Comparison of ENCODE assay signal across 8 cellular contexts in the genomic region with DNA sequence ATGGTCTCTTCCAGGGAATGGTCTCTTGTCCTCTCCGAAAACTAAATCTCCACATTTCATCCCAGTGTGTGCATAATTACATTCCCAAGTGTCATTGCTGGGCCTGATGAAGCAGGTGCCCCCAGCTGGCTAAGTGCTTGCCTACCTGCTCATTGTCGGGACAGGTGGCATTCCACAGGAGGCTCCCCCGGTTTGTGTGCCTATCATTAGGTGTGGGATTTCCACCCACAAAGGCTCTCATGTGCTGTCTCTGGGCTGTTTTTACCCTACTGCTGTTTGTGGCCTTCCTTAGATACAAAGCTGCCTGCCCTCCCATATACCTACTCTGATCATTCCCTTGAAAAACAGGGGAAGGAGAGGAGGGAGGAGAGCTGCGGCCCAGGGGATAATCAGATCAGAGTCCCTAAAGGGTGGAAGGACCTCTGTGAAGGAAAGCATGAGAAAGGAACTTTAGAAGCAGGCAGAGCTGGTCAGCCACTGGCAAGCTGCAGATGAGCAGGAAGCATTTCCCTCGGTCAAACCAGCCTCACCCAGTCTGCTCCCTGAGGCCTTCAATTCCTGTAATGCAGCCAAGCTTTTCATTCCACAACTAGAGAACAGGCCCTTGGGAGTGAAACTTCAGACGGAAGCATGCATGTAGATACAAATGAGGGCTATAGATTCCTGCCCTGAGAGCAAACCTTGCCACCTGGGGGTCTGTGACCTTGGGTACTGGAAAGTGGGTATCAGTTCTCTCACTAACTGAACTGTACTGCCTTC.
DNase-seq lines count a peak whose midpoint lies in the region; ATAC-seq and TF ChIP-seq lines count a peak whose summit lies in the region.

No MANE protein-coding gene starts in this region.

- no peaks in the 10 kb centered on the region for H3K9me3 Mint-ChIP-seq in WTC11

- POLR2A ChIA-PET in WTC11 (lab: Charles Lee) = interaction anchor here (0.9 kb wide), 1 partner anchor 24 kb away, joined by 4 read pairs; no protein-coding TSS in a partner anchor

- H3K4me1 Mint-ChIP-seq in WTC11 = peaks cover 42% of the 10 kb centered on the region

- ATAC-seq in WTC11 = no peak
- peak; percentile 80 to 85 for ATAC-seq in left cardiac atrium

- peak overlapping the region; percentile 71 for H3K27ac Mint-ChIP-seq in WTC11

- H3K4me3 ChIP-seq in coronary artery = no peak overlapping the region

- CTCF ChIA-PET in WTC11 (lab: Charles Lee) = interaction anchor here (0.6 to 2.1 kb wide), 3 partner anchors 34 to 354 kb away, joined by 3 to 8 read pairs (median 6); no protein-coding TSS in a partner anchor

- H3K27me3 Mint-ChIP-seq in WTC11 (ENCODE audit: low read depth) = peaks cover 11% of the 10 kb centered on the region

- no peak overlapping the region for H3K4me3 Mint-ChIP-seq in WTC11

- no peaks in the 10 kb centered on the region for H3K36me3 Mint-ChIP-seq in WTC11

- intact Hi-C loops in left cardiac atrium (cut with DNase I) = no loop called here

- DNase-seq in GM03348 (ENCODE audit: low spot score) = peak; percentile 84
- DNase-seq in WTC11 (ENCODE audit: low spot score) = no peak
- no peak for DNase-seq in left cardiac atrium
- DNase-seq in renal cortical epithelial cell (ENCODE audit: low read depth) = peak; percentile 94
- no peak for DNase-seq in coronary artery (ENCODE audit: low spot score)
- no peak for DNase-seq in NCI-H187 (lab: John Stamatoyannopoulos, UW)
- no peak for DNase-seq in NCI-H1436 (lab: John Stamatoyannopoulos, UW)
- DNase-seq in NCI-H1105 treated with DMSO at 0.1 percent for 48 hours (lab: John Stamatoyannopoulos, UW) = no peak

- no peak for TF ChIP-seq CTCF in WTC11 (IDR thresholded peaks at IDR 0.05)
- TF ChIP-seq CTCF in coronary artery (IDR thresholded peaks at IDR 0.05) = no peak

- peak overlapping the region in 1 of 2 donors; percentile 43 for H3K27ac ChIP-seq in coronary artery

TF ChIP-seq in WTC11, 78 proteins besides CTCF, POLR2A, EP300 and RAD21 (continues in another document):
- TF ChIP-seq, protein P1, sequence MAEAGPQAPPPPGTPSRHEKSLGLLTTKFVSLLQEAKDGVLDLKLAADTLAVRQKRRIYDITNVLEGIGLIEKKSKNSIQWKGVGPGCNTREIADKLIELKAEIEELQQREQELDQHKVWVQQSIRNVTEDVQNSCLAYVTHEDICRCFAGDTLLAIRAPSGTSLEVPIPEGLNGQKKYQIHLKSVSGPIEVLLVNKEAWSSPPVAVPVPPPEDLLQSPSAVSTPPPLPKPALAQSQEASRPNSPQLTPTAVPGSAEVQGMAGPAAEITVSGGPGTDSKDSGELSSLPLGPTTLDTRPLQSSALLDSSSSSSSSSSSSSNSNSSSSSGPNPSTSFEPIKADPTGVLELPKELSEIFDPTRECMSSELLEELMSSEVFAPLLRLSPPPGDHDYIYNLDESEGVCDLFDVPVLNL (CRISPR knock-in tag; IDR thresholded peaks at IDR 0.05; ENCODE audit: borderline replicate concordance, low read depth) = no peak
- TF ChIP-seq, protein P2, sequence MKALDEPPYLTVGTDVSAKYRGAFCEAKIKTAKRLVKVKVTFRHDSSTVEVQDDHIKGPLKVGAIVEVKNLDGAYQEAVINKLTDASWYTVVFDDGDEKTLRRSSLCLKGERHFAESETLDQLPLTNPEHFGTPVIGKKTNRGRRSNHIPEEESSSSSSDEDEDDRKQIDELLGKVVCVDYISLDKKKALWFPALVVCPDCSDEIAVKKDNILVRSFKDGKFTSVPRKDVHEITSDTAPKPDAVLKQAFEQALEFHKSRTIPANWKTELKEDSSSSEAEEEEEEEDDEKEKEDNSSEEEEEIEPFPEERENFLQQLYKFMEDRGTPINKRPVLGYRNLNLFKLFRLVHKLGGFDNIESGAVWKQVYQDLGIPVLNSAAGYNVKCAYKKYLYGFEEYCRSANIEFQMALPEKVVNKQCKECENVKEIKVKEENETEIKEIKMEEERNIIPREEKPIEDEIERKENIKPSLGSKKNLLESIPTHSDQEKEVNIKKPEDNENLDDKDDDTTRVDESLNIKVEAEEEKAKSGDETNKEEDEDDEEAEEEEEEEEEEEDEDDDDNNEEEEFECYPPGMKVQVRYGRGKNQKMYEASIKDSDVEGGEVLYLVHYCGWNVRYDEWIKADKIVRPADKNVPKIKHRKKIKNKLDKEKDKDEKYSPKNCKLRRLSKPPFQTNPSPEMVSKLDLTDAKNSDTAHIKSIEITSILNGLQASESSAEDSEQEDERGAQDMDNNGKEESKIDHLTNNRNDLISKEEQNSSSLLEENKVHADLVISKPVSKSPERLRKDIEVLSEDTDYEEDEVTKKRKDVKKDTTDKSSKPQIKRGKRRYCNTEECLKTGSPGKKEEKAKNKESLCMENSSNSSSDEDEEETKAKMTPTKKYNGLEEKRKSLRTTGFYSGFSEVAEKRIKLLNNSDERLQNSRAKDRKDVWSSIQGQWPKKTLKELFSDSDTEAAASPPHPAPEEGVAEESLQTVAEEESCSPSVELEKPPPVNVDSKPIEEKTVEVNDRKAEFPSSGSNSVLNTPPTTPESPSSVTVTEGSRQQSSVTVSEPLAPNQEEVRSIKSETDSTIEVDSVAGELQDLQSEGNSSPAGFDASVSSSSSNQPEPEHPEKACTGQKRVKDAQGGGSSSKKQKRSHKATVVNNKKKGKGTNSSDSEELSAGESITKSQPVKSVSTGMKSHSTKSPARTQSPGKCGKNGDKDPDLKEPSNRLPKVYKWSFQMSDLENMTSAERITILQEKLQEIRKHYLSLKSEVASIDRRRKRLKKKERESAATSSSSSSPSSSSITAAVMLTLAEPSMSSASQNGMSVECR (CRISPR knock-in tag; IDR thresholded peaks at IDR 0.05; ENCODE audit: borderline replicate concordance) = no peak
- no peak for TF ChIP-seq FOXJ3 (CRISPR knock-in tag; IDR thresholded peaks at IDR 0.05; ENCODE audit: borderline replicate concordance)
- no peak for TF ChIP-seq GABPB1 (CRISPR knock-in tag; IDR thresholded peaks at IDR 0.05)
- TF ChIP-seq, protein P3, sequence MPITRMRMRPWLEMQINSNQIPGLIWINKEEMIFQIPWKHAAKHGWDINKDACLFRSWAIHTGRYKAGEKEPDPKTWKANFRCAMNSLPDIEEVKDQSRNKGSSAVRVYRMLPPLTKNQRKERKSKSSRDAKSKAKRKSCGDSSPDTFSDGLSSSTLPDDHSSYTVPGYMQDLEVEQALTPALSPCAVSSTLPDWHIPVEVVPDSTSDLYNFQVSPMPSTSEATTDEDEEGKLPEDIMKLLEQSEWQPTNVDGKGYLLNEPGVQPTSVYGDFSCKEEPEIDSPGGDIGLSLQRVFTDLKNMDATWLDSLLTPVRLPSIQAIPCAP (CRISPR knock-in tag; IDR thresholded peaks at IDR 0.05) = no peak
- TF ChIP-seq, protein P4, sequence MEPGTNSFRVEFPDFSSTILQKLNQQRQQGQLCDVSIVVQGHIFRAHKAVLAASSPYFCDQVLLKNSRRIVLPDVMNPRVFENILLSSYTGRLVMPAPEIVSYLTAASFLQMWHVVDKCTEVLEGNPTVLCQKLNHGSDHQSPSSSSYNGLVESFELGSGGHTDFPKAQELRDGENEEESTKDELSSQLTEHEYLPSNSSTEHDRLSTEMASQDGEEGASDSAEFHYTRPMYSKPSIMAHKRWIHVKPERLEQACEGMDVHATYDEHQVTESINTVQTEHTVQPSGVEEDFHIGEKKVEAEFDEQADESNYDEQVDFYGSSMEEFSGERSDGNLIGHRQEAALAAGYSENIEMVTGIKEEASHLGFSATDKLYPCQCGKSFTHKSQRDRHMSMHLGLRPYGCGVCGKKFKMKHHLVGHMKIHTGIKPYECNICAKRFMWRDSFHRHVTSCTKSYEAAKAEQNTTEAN (CRISPR knock-in tag; IDR thresholded peaks at IDR 0.05) = no peak
- no peak for TF ChIP-seq ZNF671 (CRISPR knock-in tag; IDR thresholded peaks at IDR 0.05)
- TF ChIP-seq, protein P5, sequence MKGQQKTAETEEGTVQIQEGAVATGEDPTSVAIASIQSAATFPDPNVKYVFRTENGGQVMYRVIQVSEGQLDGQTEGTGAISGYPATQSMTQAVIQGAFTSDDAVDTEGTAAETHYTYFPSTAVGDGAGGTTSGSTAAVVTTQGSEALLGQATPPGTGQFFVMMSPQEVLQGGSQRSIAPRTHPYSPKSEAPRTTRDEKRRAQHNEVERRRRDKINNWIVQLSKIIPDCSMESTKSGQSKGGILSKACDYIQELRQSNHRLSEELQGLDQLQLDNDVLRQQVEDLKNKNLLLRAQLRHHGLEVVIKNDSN (CRISPR knock-in tag; IDR thresholded peaks at IDR 0.05) = no peak
- TF ChIP-seq, protein P6, sequence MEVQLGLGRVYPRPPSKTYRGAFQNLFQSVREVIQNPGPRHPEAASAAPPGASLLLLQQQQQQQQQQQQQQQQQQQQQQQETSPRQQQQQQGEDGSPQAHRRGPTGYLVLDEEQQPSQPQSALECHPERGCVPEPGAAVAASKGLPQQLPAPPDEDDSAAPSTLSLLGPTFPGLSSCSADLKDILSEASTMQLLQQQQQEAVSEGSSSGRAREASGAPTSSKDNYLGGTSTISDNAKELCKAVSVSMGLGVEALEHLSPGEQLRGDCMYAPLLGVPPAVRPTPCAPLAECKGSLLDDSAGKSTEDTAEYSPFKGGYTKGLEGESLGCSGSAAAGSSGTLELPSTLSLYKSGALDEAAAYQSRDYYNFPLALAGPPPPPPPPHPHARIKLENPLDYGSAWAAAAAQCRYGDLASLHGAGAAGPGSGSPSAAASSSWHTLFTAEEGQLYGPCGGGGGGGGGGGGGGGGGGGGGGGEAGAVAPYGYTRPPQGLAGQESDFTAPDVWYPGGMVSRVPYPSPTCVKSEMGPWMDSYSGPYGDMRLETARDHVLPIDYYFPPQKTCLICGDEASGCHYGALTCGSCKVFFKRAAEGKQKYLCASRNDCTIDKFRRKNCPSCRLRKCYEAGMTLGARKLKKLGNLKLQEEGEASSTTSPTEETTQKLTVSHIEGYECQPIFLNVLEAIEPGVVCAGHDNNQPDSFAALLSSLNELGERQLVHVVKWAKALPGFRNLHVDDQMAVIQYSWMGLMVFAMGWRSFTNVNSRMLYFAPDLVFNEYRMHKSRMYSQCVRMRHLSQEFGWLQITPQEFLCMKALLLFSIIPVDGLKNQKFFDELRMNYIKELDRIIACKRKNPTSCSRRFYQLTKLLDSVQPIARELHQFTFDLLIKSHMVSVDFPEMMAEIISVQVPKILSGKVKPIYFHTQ (CRISPR knock-in tag; IDR thresholded peaks at IDR 0.05) = no peak
- TF ChIP-seq CREM (CRISPR knock-in tag; IDR thresholded peaks at IDR 0.05) = no peak
- TF ChIP-seq MYBL2 (CRISPR knock-in tag; IDR thresholded peaks at IDR 0.05) = no peak
- TF ChIP-seq ZNF317 (CRISPR knock-in tag; IDR thresholded peaks at IDR 0.05; ENCODE audit: borderline replicate concordance, low read depth) = no peak

Comparison
In these comparisons a context has a peak if more than half of its experiments do, and no peak if none do; other contexts are left out.
1. DNase-seq: peak in GM03348 (single experiment) and renal cortical epithelial cell (single experiment); none in WTC11 (single experiment), left cardiac atrium (single experiment), coronary artery (single experiment), NCI-H187 (0 of 2), NCI-H1436 (single experiment) and NCI-H1105 treated with DMSO at 0.1 percent for 48 hours (single experiment).